35 cellular contexts compared by ENCODE assay signal in the genomic region with DNA sequence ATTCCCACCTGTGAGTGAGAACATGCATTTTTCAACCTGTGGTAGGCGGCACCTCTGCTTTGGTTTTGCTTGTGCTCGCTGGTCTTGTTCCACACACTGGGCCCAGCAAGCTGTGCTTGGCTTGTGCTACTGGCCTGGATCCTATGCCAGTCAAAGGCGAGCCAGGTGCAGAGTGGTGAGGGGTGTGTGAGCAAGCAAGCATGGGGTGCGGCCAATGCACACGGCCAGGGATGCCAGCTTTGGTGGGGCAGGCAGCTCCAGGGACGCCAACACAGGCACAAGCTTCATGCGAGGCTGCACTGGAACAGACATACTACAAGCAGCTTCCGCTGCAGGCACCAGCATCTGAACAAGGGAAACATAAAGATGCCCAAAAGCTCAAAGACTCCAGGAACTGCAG.
"Had no signal": no experiment of that assay in that cellular context is flagged by ENCODE, and none has a peak within 500 bp of the region (broad histone marks: within the 10 kb centered on the region; RNA-seq: fewer than 3 reads in every experiment).

No MANE protein-coding gene starts in this region.

- H3K36me3 ChIP-seq: ascending aorta, cardiac muscle cell had no signal

- H3K27me3 Mint-ChIP-seq: activated B cell treated with CpG ODN at 0.5 μM for 24 hours; activated CD4-positive, alpha-beta memory T cell treated with anti-CD3 and anti-CD28 coated beads for 36 hours; activated CD4-positive, alpha-beta T cell treated with anti-CD3 and anti-CD28 coated beads, Interleukin-2, amount 10 ng/mL, durations not matched to agents 24 days and 14 days; activated CD8-positive, alpha-beta T cell treated with anti-CD3 and anti-CD28 coated beads for 36 hours; activated naive CD4-positive, alpha-beta T cell treated with anti-CD3 and anti-CD28 coated beads, Interleukin-2, amount 50 U/mL, for 24 hours; activated naive CD8-positive, alpha-beta T cell; activated T-helper 17 cell treated with anti-CD3 and anti-CD28 coated beads, Interleukin-2, amount 50 U/mL, for 72 hours; central memory CD8-positive, alpha-beta T cell had no signal

- H3K27me3 ChIP-seq: ascending aorta, cardiac muscle cell had no signal

- H3K4me1 Mint-ChIP-seq: activated B cell treated with CpG ODN at 0.5 μM for 24 hours; activated CD4-positive, alpha-beta T cell treated with anti-CD3 and anti-CD28 coated beads, Interleukin-2, amount 10 ng/mL, durations not matched to agents 24 days and 14 days; activated naive CD4-positive, alpha-beta T cell treated with anti-CD3 and anti-CD28 coated beads, Interleukin-2, amount 50 U/mL, for 24 hours; activated T-helper 17 cell treated with anti-CD3 and anti-CD28 coated beads, Interleukin-2, amount 50 U/mL, for 72 hours; brain; central memory CD8-positive, alpha-beta T cell had no signal

- ATAC-seq: activated CD8-positive, alpha-beta T cell treated with anti-CD3 and anti-CD28 coated beads for 36 hours; activated T-cell treated with anti-CD3 and anti-CD28 coated beads, Interleukin-2, amount 50 U/mL, for 4 hours; activated T-cell treated with anti-CD3 and anti-CD28 coated beads, Interleukin-2, amount 50 U/mL, for 72 hours; activated T-helper 17 cell treated with anti-CD3 and anti-CD28 coated beads, Interleukin-2, amount 50 U/mL, for 72 hours had no signal

- DNase-seq: activated B cell treated with CpG ODN at 0.5 μM for 24 hours; activated CD4-positive, alpha-beta memory T cell treated with anti-CD3 and anti-CD28 coated beads for 36 hours; activated CD4-positive, alpha-beta T cell treated with anti-CD3 and anti-CD28 coated beads for 4 hours; activated CD4-positive, alpha-beta T cell treated with anti-CD3 and anti-CD28 coated beads, Interleukin-2, amount 10 ng/mL, durations not matched to agents 24 days and 14 days; activated CD4-positive, alpha-beta T cell treated with anti-CD3 and anti-CD28 coated beads, Interleukin-2, amount 50 U/mL, for 1 hour; activated CD4-positive, alpha-beta T cell treated with anti-CD3 and anti-CD28 coated beads, Interleukin-2, amount 50 U/mL, for 4 hours; activated CD4-positive, CD25-positive, alpha-beta regulatory T cell treated with anti-CD3 and anti-CD28 coated beads, Interleukin-2, amount 50 U/mL, for 72 hours; activated CD8-positive, alpha-beta memory T cell treated with anti-CD3 and anti-CD28 coated beads, Interleukin-2, amount 50 U/mL, for 4 hours; activated CD8-positive, alpha-beta T cell treated with anti-CD3 and anti-CD28 coated beads for 36 hours; activated effector memory CD4-positive, alpha-beta T cell treated with anti-CD3 and anti-CD28 coated beads, Interleukin-2, amount 50 U/mL, for 16 hours; activated naive CD4-positive, alpha-beta T cell; activated naive CD4-positive, alpha-beta T cell treated with anti-CD3 and anti-CD28 coated beads for 36 hours; activated T-cell treated with anti-CD3 and anti-CD28 coated beads for 4 hours; activated T-cell treated with anti-CD3 and anti-CD28 coated beads, Interleukin-2, amount 50 U/mL, for 1 hour; activated T-cell treated with anti-CD3 and anti-CD28 coated beads, Interleukin-2, amount 50 U/mL, for 4 hours; activated T-cell treated with anti-CD3 and anti-CD28 coated beads, Interleukin-2, amount 50 U/mL, for 72 hours; amygdala; anterior cingulate cortex; caudate nucleus; cerebellar nuclear complex; SW 1271; T-helper 1 cell; T-helper 2 cell; T-helper 9 cell had no signal

- H3K4me1 ChIP-seq: ascending aorta had no signal

- H3K4me3 ChIP-seq: ascending aorta, cardiac muscle cell had no signal

- H3K4me3 Mint-ChIP-seq: activated B cell treated with CpG ODN at 0.5 μM for 24 hours; activated CD4-positive, alpha-beta memory T cell treated with anti-CD3 and anti-CD28 coated beads for 36 hours; activated CD4-positive, alpha-beta T cell treated with anti-CD3 and anti-CD28 coated beads, Interleukin-2, amount 10 ng/mL, durations not matched to agents 24 days and 14 days; activated CD8-positive, alpha-beta T cell treated with anti-CD3 and anti-CD28 coated beads for 36 hours; activated naive CD4-positive, alpha-beta T cell treated with anti-CD3 and anti-CD28 coated beads for 36 hours; activated naive CD4-positive, alpha-beta T cell treated with anti-CD3 and anti-CD28 coated beads, Interleukin-2, amount 50 U/mL, for 24 hours; activated naive CD8-positive, alpha-beta T cell; activated T-cell treated with anti-CD3 and anti-CD28 coated beads, Interleukin-2, amount 50 U/mL, for 4 hours; activated T-cell treated with anti-CD3 and anti-CD28 coated beads, Interleukin-2, amount 50 U/mL, for 72 hours; activated T-helper 1 cell treated with anti-CD3 and anti-CD28 coated beads, Interleukin-12 subunit alpha, Interleukin-12 subunit beta, Interleukin-2, Interleukin-4 antibody, amounts not matched to agents 30 ng/mL and 10 ng/mL and 1 ng/mL, durations not matched to agents 14 hours and 24 hours and 36 hours; activated T-helper 17 cell treated with anti-CD3 and anti-CD28 coated beads, Interleukin-2, amount 50 U/mL, for 72 hours; brain; central memory CD8-positive, alpha-beta T cell; T-helper 1 cell treated with Interleukin-12 subunit alpha and Interleukin-12 subunit beta and Interleukin-4 antibody, amounts not matched to agents 30 μg/mL and 1 μg/mL, for 36 hours; T-helper 2 cell treated with Interferon-gamma antibody and Interleukin-4, amounts not matched to agents 5 μg/mL and 100 μg/mL, for 36 hours had no signal

- H3K27ac Mint-ChIP-seq: activated B cell treated with CpG ODN at 0.5 μM for 24 hours; activated CD4-positive, alpha-beta memory T cell treated with anti-CD3 and anti-CD28 coated beads for 36 hours; activated CD4-positive, alpha-beta T cell treated with anti-CD3 and anti-CD28 coated beads, Interleukin-2, amount 10 ng/mL, durations not matched to agents 24 days and 14 days; activated CD8-positive, alpha-beta T cell treated with anti-CD3 and anti-CD28 coated beads for 36 hours; activated naive CD4-positive, alpha-beta T cell treated with anti-CD3 and anti-CD28 coated beads for 36 hours; activated naive CD4-positive, alpha-beta T cell treated with anti-CD3 and anti-CD28 coated beads, Interleukin-2, amount 50 U/mL, for 24 hours; activated naive CD8-positive, alpha-beta T cell; activated T-cell treated with anti-CD3 and anti-CD28 coated beads, Interleukin-2, amount 50 U/mL, for 72 hours; activated T-helper 1 cell treated with anti-CD3 and anti-CD28 coated beads, Interleukin-12 subunit alpha, Interleukin-12 subunit beta, Interleukin-2, Interleukin-4 antibody, amounts not matched to agents 30 ng/mL and 10 ng/mL and 1 ng/mL, durations not matched to agents 14 hours and 24 hours and 36 hours; activated T-helper 17 cell treated with anti-CD3 and anti-CD28 coated beads, Interleukin-2, amount 50 U/mL, for 72 hours; brain; T-helper 1 cell treated with Interleukin-12 subunit alpha and Interleukin-12 subunit beta and Interleukin-4 antibody, amounts not matched to agents 30 μg/mL and 1 μg/mL, for 36 hours; T-helper 2 cell treated with Interferon-gamma antibody and Interleukin-4, amounts not matched to agents 5 μg/mL and 100 μg/mL, for 36 hours had no signal

- H3K27ac ChIP-seq: ascending aorta, cardiac muscle cell, VCaP had no signal

- H3K9me3 ChIP-seq: ascending aorta had no signal

- H3K9me3 Mint-ChIP-seq: activated B cell treated with CpG ODN at 0.5 μM for 24 hours; activated CD4-positive, alpha-beta T cell treated with anti-CD3 and anti-CD28 coated beads, Interleukin-2, amount 10 ng/mL, durations not matched to agents 24 days and 14 days; activated T-cell treated with anti-CD3 and anti-CD28 coated beads, Interleukin-2, amount 50 U/mL, for 4 hours had no signal

- H3K36me3 Mint-ChIP-seq: activated CD4-positive, alpha-beta memory T cell treated with anti-CD3 and anti-CD28 coated beads for 36 hours; activated naive CD4-positive, alpha-beta T cell treated with anti-CD3 and anti-CD28 coated beads, Interleukin-2, amount 50 U/mL, for 24 hours; activated naive CD8-positive, alpha-beta T cell; brain had no signal
